ENCODE assay signal across 15 cellular contexts in genomic region chr10:91354166-91354565, GRCh38. TPM values are rescaled to one million over a fixed set of nuclear protein-coding genes. Genes with fewer than 3 reads are reported as not detected.
DNase-seq lines count a peak whose midpoint lies in the region; ATAC-seq and TF ChIP-seq lines count a peak whose summit lies in the region.
"Had no signal": no experiment of that assay in that cellular context is flagged by ENCODE, and none has a peak within 500 bp of the region (broad histone marks: within the 10 kb centered on the region; RNA-seq: fewer than 3 reads in every experiment).

No MANE protein-coding gene starts in this region.

- H3K4me3 Mint-ChIP-seq in MCF 10A (ENCODE audit: unreplicated experiment) = no peak overlapping the region
- no peak overlapping the region for H3K4me3 Mint-ChIP-seq in stimulated activated naive B cell treated with anti-CD40 and anti-IgM and Interleukin-4, amounts not matched to agents 10 μg/mL and 1 μg/mL and 100 μg/mL, for 72 hours
- H3K4me3 Mint-ChIP-seq: CD4-positive, alpha-beta memory T cell; H9; IgD-negative memory B cell had no signal

- POLR2A ChIA-PET in MCF 10A (lab: Yijun Ruan, JAX) = no interaction called here

- no peak overlapping the region for H3K9ac ChIP-seq in mammary epithelial cell (ENCODE audit: insufficient read depth, low read length)

- no peaks in the 10 kb centered on the region for H3K9me3 Mint-ChIP-seq in MCF 10A (ENCODE audit: unreplicated experiment)
- peaks cover 4 to 8% of the 10 kb centered on the region in 2 donors for H3K9me3 Mint-ChIP-seq in stimulated activated naive B cell treated with anti-CD40 and anti-IgM and Interleukin-4, amounts not matched to agents 10 μg/mL and 1 μg/mL and 100 μg/mL, for 72 hours
- H3K9me3 Mint-ChIP-seq: H9 had no signal

- H3K36me3 ChIP-seq in mammary epithelial cell (ENCODE audit: insufficient read depth, low read length) (no peaks in the 10 kb centered on the region), SJCRH30 (no peaks in the 10 kb centered on the region), psoas muscle (ENCODE audit: insufficient read depth in 1 of 2, low read depth in 1 of 2) (no peaks in the 10 kb centered on the region)
- H3K36me3 ChIP-seq: BE2C had no signal

- BruUV-seq in MCF 10A (replicated peaks; lab: Mats Ljungman, UMichigan) (no TSS peak), mammary epithelial cell (replicated peaks; lab: Mats Ljungman, UMichigan) (no TSS peak)

- WGBS in mammary epithelial cell (ENCODE audit: low coverage, missing lambda C conversion rate) = 71% methylated on average over 3 of the region's 3 CpGs
- whole genome bisulfite sequencing in psoas muscle, 3 donors = 71 to 89% (median 83%) methylated on average over 3 of the region's 3 CpGs

- dilution Hi-C loops in mammary epithelial cell (cut with HindIII; ENCODE audit: low sequenced_read_pairs) = no loop called here

- H3K27me3 Mint-ChIP-seq in MCF 10A (ENCODE audit: insufficient read depth, unreplicated experiment) = no peaks in the 10 kb centered on the region
- peaks cover 18 to 27% of the 10 kb centered on the region in 2 donors for H3K27me3 Mint-ChIP-seq in stimulated activated naive B cell treated with anti-CD40 and anti-IgM and Interleukin-4, amounts not matched to agents 10 μg/mL and 1 μg/mL and 100 μg/mL, for 72 hours

- no peak for DNase-seq in MCF 10A (ENCODE audit: unreplicated experiment)
- no peak for DNase-seq in mammary epithelial cell
- DNase-seq in GM10266 (ENCODE audit: extremely low spot score) = peak; percentile 30
- no peak for DNase-seq in SJCRH30
- no peak for DNase-seq in psoas muscle
- no peak for DNase-seq in stimulated activated naive B cell treated with anti-CD40 and anti-IgM and Interleukin-4, amounts not matched to agents 10 μg/mL and 1 μg/mL and 100 μg/mL, for 72 hours
- no peak for DNase-seq in ACHN
- no peak for DNase-seq in activated gamma-delta T cell treated with Interleukin-2 at 50 U/mL for 16 hours
- DNase-seq: BE2C; CD4-positive, alpha-beta memory T cell; DMS79; GOT3; H9 had no signal

- H3K9me3 ChIP-seq in mammary epithelial cell (replicated peaks; ENCODE audit: insufficient read depth, low read length) (no peaks in the 10 kb centered on the region), SJCRH30 (replicated peaks) (no peaks in the 10 kb centered on the region), psoas muscle (no peaks in the 10 kb centered on the region)
- H3K9me3 ChIP-seq: BE2C had no signal

- H3K27me3 ChIP-seq in mammary epithelial cell (ENCODE audit: insufficient read depth, low read length) = no peaks in the 10 kb centered on the region
- no peaks in the 10 kb centered on the region for H3K27me3 ChIP-seq in SJCRH30
- no peaks in the 10 kb centered on the region for H3K27me3 ChIP-seq in psoas muscle (ENCODE audit: insufficient read depth in 3 of 3, low read length in 2 of 3)

- H3K27ac ChIP-seq in mammary epithelial cell (ENCODE audit: insufficient read depth, low read depth, low read length) (no peak overlapping the region), SJCRH30 (peak overlapping the region; percentile 39), psoas muscle (peak overlapping the region; percentile 7)
- H3K27ac ChIP-seq: C4-2B had no signal

- intact Hi-C loops in MCF 10A (cut with micrococcal nuclease) (no loop called here), mammary epithelial cell (cut with micrococcal nuclease) (no loop called here), psoas muscle (cut with DNase I) (no loop called here)

- H3K36me3 Mint-ChIP-seq in MCF 10A (ENCODE audit: insufficient read depth, unreplicated experiment) = no peaks in the 10 kb centered on the region
- H3K36me3 Mint-ChIP-seq in stimulated activated naive B cell treated with anti-CD40 and anti-IgM and Interleukin-4, amounts not matched to agents 10 μg/mL and 1 μg/mL and 100 μg/mL, for 72 hours = peaks cover 0 to 3% of the 10 kb centered on the region in 2 donors
- H3K36me3 Mint-ChIP-seq: CD4-positive, alpha-beta memory T cell had no signal

- TF ChIP-seq CTCF in MCF 10A (IDR thresholded peaks at IDR 0.05; ENCODE audit: unreplicated experiment) = no peak
- no peak for TF ChIP-seq CTCF in mammary epithelial cell (conservative IDR thresholded peaks at IDR 0.05 in 1 of 2, IDR thresholded peaks at IDR 0.05 in 1 of 2; ENCODE audit: extremely low read depth in 1 of 2, insufficient read depth in 1 of 2, low read depth in 1 of 2, low read length in 2 of 2)
- no peak for TF ChIP-seq CTCF in GM10266 (IDR thresholded peaks at IDR 0.05; ENCODE audit: control insufficient read depth, insufficient read depth, low read depth, missing control alignments)
- TF ChIP-seq CTCF in psoas muscle (IDR thresholded peaks at IDR 0.05) = no peak

- no peaks in the 10 kb centered on the region for H3K79me2 ChIP-seq in mammary epithelial cell (ENCODE audit: insufficient read depth, low read length)

- H2AFZ ChIP-seq in mammary epithelial cell (ENCODE audit: low read depth, low read length) = no peak overlapping the region

- H3K4me2 ChIP-seq in mammary epithelial cell (ENCODE audit: insufficient read depth, low read depth, low read length) = no peak overlapping the region

- no peak overlapping the region for H3K4me3 ChIP-seq in mammary epithelial cell (replicated peaks in 1 of 3; ENCODE audit: insufficient read depth in 1 of 3, low read depth in 2 of 3, low read length in 3 of 3)
- no peak overlapping the region for H3K4me3 ChIP-seq in SJCRH30
- no peak overlapping the region for H3K4me3 ChIP-seq in psoas muscle

- peaks cover 41% of the 10 kb centered on the region for H3K4me1 ChIP-seq in mammary epithelial cell (ENCODE audit: insufficient read depth, low read length)
- peaks cover 14% of the 10 kb centered on the region for H3K4me1 ChIP-seq in SJCRH30
- peaks cover 49% of the 10 kb centered on the region for H3K4me1 ChIP-seq in psoas muscle

- CTCF ChIA-PET in MCF 10A (lab: Yijun Ruan, JAX) (interaction anchor here (0.6 to 1.7 kb wide), 2 partner anchors 8 to 55 kb away, joined by 3 to 5 read pairs; no protein-coding TSS in a partner anchor), mammary epithelial cell (lab: Charles Lee; ENCODE audit: low non-redundant PET) (no interaction called here)

- peaks cover 37% of the 10 kb centered on the region for H3K4me1 Mint-ChIP-seq in MCF 10A (ENCODE audit: insufficient read depth, unreplicated experiment)
- H3K4me1 Mint-ChIP-seq in stimulated activated naive B cell treated with anti-CD40 and anti-IgM and Interleukin-4, amounts not matched to agents 10 μg/mL and 1 μg/mL and 100 μg/mL, for 72 hours = no peaks in the 10 kb centered on the region
- H3K4me1 Mint-ChIP-seq: CD4-positive, alpha-beta memory T cell; H9; IgD-negative memory B cell had no signal

- no peaks in the 10 kb centered on the region for H4K20me1 ChIP-seq in mammary epithelial cell (ENCODE audit: insufficient read depth, low read length)

- H3K27ac Mint-ChIP-seq in MCF 10A (ENCODE audit: low read depth, unreplicated experiment) = peak overlapping the region; percentile 61
- no peak overlapping the region for H3K27ac Mint-ChIP-seq in stimulated activated naive B cell treated with anti-CD40 and anti-IgM and Interleukin-4, amounts not matched to agents 10 μg/mL and 1 μg/mL and 100 μg/mL, for 72 hours
- H3K27ac Mint-ChIP-seq: CD4-positive, alpha-beta memory T cell; H9; IgD-negative memory B cell had no signal

- no peak for ATAC-seq in psoas muscle
- ATAC-seq in stimulated activated naive B cell treated with anti-CD40 and anti-IgM and Interleukin-4, amounts not matched to agents 10 μg/mL and 1 μg/mL and 100 μg/mL, for 72 hours (replicated peaks) = no peak

- in situ Hi-C loops in mammary epithelial cell (cut with MboI; ENCODE audit: low sequenced_read_pairs in 2 of 2) = no loop called here
- in situ Hi-C loops in ACHN (cut with HindIII; ENCODE audit: low pct_ligation_motif_present, low pct_unique_long_range_greater_than_20kb, low sequenced_read_pairs) = no loop called here

RNA-seq across cellular contexts. Expression of gene HECTD2, which starts 56.0 kb away (rescaled TPM):
- total RNA-seq in MCF 10A (2022) (5.9 and 8.2 TPM in 2 replicates), mammary epithelial cell (10 to 100 TPM in 1 of 2 donors, 1 to 10 TPM in 1; 10.0 TPM), psoas muscle (10 to 100 TPM in 2 of 4 donors, 1 to 10 TPM in 2; 5.9 to 15.0 (median 10.8) TPM)
- polyA plus RNA-seq in mammary epithelial cell (1.7 TPM), psoas muscle (1 to 10 TPM; 1.7 to 6.8 (median 2.0) TPM)
- polyA minus RNA-seq in mammary epithelial cell = 11.0 TPM
- 11.4 and 11.9 TPM in 2 replicates for total RNA-seq in SJCRH30 (2014; rRNA removed; shearing (Covaris generic))
